ENCODE assay signal across 8 cellular contexts in the genomic region with DNA sequence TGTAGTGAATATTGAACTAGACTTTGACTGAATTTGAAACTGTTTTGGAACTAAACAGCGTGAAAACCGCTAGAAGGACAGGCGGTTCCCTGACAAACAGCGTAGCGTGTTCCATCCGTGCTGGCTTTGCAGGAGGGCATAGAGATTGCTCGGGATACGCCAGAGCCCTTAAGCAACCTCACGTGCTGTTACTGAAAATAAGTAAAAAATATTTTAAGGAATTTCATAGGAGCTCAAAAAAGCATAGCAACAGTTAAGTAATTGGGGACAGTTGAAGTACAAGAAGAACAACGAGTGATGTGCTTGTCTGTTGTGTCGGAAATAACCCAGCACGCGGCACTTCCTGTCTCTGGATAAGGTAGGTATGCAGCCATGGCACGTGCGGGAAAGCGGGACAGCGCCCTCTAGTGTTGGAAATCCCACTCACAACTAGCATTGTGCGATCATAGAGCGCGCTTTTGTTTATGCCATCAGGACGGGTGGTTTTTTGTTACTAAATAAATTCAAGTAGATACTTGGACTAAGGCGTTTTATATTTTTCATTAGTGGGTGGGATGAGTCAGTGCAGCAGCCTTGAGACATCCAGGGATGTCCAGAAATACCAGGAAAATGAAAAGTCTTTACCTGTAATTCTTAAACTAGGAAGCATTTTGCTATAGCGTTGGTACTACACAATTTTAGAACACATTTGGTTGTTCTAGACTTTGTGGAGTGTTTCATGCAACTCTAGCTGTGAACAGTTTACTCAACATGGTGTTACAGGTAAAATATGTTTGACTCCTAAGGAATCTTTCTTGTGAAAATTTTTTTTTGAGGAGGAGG. TPM values are rescaled to one million over a fixed set of nuclear protein-coding genes. Genes with fewer than 3 reads are reported as not detected.
DNase-seq lines count a peak whose midpoint lies in the region; ATAC-seq lines count a peak whose summit lies in the region.

No MANE protein-coding gene starts in this region.

- DNase-seq in AML-193 (lab: John Stamatoyannopoulos, UW), result peak; percentile 5 to 17
- peak; percentile 83 for DNase-seq in NCI-H510A treated with DMSO at 0.1 percent for 48 hours (lab: John Stamatoyannopoulos, UW)
- DNase-seq in activated CD4-positive, alpha-beta T cell treated with anti-CD3 and anti-CD28 coated beads, Interleukin-2, amount 50 U/mL, for 1 hour, result peak; percentile 88
- DNase-seq in dermis microvascular lymphatic vessel endothelial cell (ENCODE audit: low read depth in 2 of 2), result peak; percentile 90 to 92
- peak; percentile 61 for DNase-seq in medulla oblongata (ENCODE audit: extremely low spot score)
- peak; percentile 74 for DNase-seq in stimulated activated CD8-positive, alpha-beta memory T cell treated with anti-CD3 and anti-CD28 coated beads, Interleukin-15, amount 100 ng/mL, for 24 hours (ENCODE audit: low read depth)

- ATAC-seq in GM18870 (IDR thresholded peaks at IDR 0.05; ENCODE audit: unreplicated experiment) (peak; percentile 92), HG03159 (IDR thresholded peaks at IDR 0.05; ENCODE audit: unreplicated experiment) (peak; percentile 84)

RNA-seq across cellular contexts. Expression of gene DNAJB6, which starts 50.4 kb away (rescaled TPM):
- total RNA-seq in dermis microvascular lymphatic vessel endothelial cell, result 89.1 and 105 TPM in 2 replicates

Comparison
In these comparisons a context has a peak if more than half of its experiments do, and no peak if none do; other contexts are left out.
1. Peak in every context shown above with its lines: DNase-seq and ATAC-seq.
2. DNase-seq: peak in every context shown above with its lines; median percentile 91 in dermis microvascular lymphatic vessel endothelial cell; 88 in activated CD4-positive, alpha-beta T cell treated with anti-CD3 and anti-CD28 coated beads, Interleukin-2, amount 50 U/mL, for 1 hour; 83 in NCI-H510A treated with DMSO at 0.1 percent for 48 hours; 74 in stimulated activated CD8-positive, alpha-beta memory T cell treated with anti-CD3 and anti-CD28 coated beads, Interleukin-15, amount 100 ng/mL, for 24 hours; 61 in medulla oblongata; 11 in AML-193.